ENCODE assay signal across 8 cellular contexts in genomic region chr12:31589896-31590729, GRCh38. TPM values are rescaled to one million over a fixed set of nuclear protein-coding genes. Genes with fewer than 3 reads are reported as not detected.
DNase-seq lines count a peak whose midpoint lies in the region; ATAC-seq and TF ChIP-seq lines count a peak whose summit lies in the region.

No MANE protein-coding gene starts in this region.

- BruUV-seq in PC-3 (replicated peaks; lab: Mats Ljungman, UMichigan) = no TSS peak

- H3K27ac ChIP-seq in PC-3 (ENCODE audit: low read length) (peak overlapping the region; percentile 64), psoas muscle (peak overlapping the region; percentile 96)

- H3K79me2 ChIP-seq in PC-3 (ENCODE audit: low read length) = peaks cover 35% of the 10 kb centered on the region

- peak overlapping the region; percentile 87 for H3K4me2 ChIP-seq in PC-3 (ENCODE audit: low read length)

- peak overlapping the region; percentile 87 for H3K4me3 ChIP-seq in PC-3 (ENCODE audit: low read length)
- peak overlapping the region; percentile 89 for H3K4me3 ChIP-seq in astrocyte of the cerebellum (ENCODE audit: low read depth, low read length)
- peak overlapping the region; percentile 76 for H3K4me3 ChIP-seq in psoas muscle

- H3K9me3 ChIP-seq in PC-3 (ENCODE audit: low read length) (no peaks in the 10 kb centered on the region), psoas muscle (no peaks in the 10 kb centered on the region)

- peak overlapping the region; percentile 92 for H2AFZ ChIP-seq in PC-3 (ENCODE audit: low read length)

- peaks cover 11% of the 10 kb centered on the region for H3K4me1 ChIP-seq in PC-3 (ENCODE audit: insufficient read depth, low read length)
- peaks cover 26% of the 10 kb centered on the region for H3K4me1 ChIP-seq in psoas muscle

- ATAC-seq in GM19452 (IDR thresholded peaks at IDR 0.05; ENCODE audit: unreplicated experiment) (peak; percentile 37), HG03460 (IDR thresholded peaks at IDR 0.05; ENCODE audit: unreplicated experiment) (peak; percentile 36), PC-3 (peak; percentile 57), psoas muscle (peak; percentile 66 to 76 (median 72))

- TF ChIP-seq CTCF in PC-3 (conservative IDR thresholded peaks at IDR 0.05; ENCODE audit: low read depth, low read length) (no peak), astrocyte of the cerebellum (IDR thresholded peaks at IDR 0.05; ENCODE audit: low read depth, low read length, missing control alignments) (no peak), psoas muscle (IDR thresholded peaks at IDR 0.05) (no peak)

- H3K36me3 ChIP-seq in PC-3 (ENCODE audit: low read depth, low read length) (no peaks in the 10 kb centered on the region), psoas muscle (ENCODE audit: insufficient read depth in 1 of 2, low read depth in 1 of 2) (no peaks in the 10 kb centered on the region)

- in situ Hi-C loops in astrocyte of the cerebellum (cut with HindIII; ENCODE audit: low sequenced_read_pairs) = loop anchor here (25.0 kb wide), 1 partner anchor 103 kb away; no protein-coding TSS in a partner anchor

- POLR2A ChIA-PET in PC-3 (lab: Charles Lee; ENCODE audit: unreplicated experiment) = interaction anchor here (0.5 kb wide), 1 partner anchor 118 kb away, joined by 4 read pairs; no protein-coding TSS in a partner anchor

- H3K9ac ChIP-seq in PC-3 (ENCODE audit: low read length) = peak overlapping the region; percentile 71

- H3K27me3 ChIP-seq in PC-3 (ENCODE audit: low read length) (no peaks in the 10 kb centered on the region), psoas muscle (ENCODE audit: insufficient read depth in 3 of 3, low read length in 2 of 3) (no peaks in the 10 kb centered on the region)

- CTCF ChIA-PET in PC-3 (lab: Charles Lee) = interaction anchor here (0.6 to 1.1 kb wide), 2 partner anchors 72 to 168 kb away, joined by 3 read pairs; no protein-coding TSS in a partner anchor

- DNase-seq in DMS153 treated with DMSO at 0.1 percent for 48 hours (lab: John Stamatoyannopoulos, UW; ENCODE audit: unreplicated experiment) = peak; percentile 38
- DNase-seq in PC-3 = peak; percentile 49
- DNase-seq in astrocyte of the cerebellum (ENCODE audit: low read depth) = no peak
- DNase-seq in hippocampal formation (lab: John Stamatoyannopoulos, UW) = peak; percentile 16 to 73
- DNase-seq in psoas muscle = peak; percentile 78 to 84
- no peak for DNase-seq in NCI-H1436 treated with DMSO at 0.1 percent for 48 hours (lab: John Stamatoyannopoulos, UW)

- no peaks in the 10 kb centered on the region for H3K9me2 ChIP-seq in PC-3 (replicated peaks; ENCODE audit: low read length)

- H3F3A ChIP-seq in PC-3 (ENCODE audit: low read length, unreplicated experiment) = no peaks in the 10 kb centered on the region

- no peaks in the 10 kb centered on the region for H4K20me1 ChIP-seq in PC-3 (ENCODE audit: low read length)

- WGBS in psoas muscle, 3 donors = 0 to 1% (median 0%) methylated on average over 60 to 98 of the region's 98 CpGs

- intact Hi-C loops in PC-3 (cut with micrococcal nuclease) (loop anchor here (2.0 to 10.0 kb wide), 3 partner anchors 63 to 117 kb away; no protein-coding TSS in a partner anchor), psoas muscle (cut with DNase I) (loop anchor here in 1 of 2 donors (2.0 to 5.0 kb wide), 2 partner anchors 39 to 68 kb away; no protein-coding TSS in a partner anchor)

RNA-seq across cellular contexts. Expression of gene DENND5B, which starts 0.8 kb away (rescaled TPM):
- total RNA-seq in PC-3 (2014; rRNA removed) (4.2 and 14.2 TPM in 2 replicates), psoas muscle (10 to 100 TPM; 13.6 to 24.3 (median 19.9) TPM)
- polyA plus RNA-seq in psoas muscle = 1 to 10 TPM; 4.8 to 8.6 (median 6.0) TPM

Comparison
In these comparisons a context has a peak if more than half of its experiments do, and no peak if none do; other contexts are left out.
1. DNase-seq: peak in DMS153 treated with DMSO at 0.1 percent for 48 hours (single experiment), PC-3 (single experiment), hippocampal formation (2 of 2) and psoas muscle (2 of 2); none in astrocyte of the cerebellum (single experiment) and NCI-H1436 treated with DMSO at 0.1 percent for 48 hours (single experiment).
2. Peak in every context shown above with its lines, with median percentiles within 50 percentile points of each other: ATAC-seq and H3K4me3 ChIP-seq.